ENCODE assay signal across 8 cellular contexts in genomic region chr1:110765640-110766335, GRCh38.
DNase-seq lines count a peak whose midpoint lies in the region; ATAC-seq and TF ChIP-seq lines count a peak whose summit lies in the region.

No MANE protein-coding gene starts in this region.

- H3K27me3 Mint-ChIP-seq in GM23338 (ENCODE audit: insufficient read depth, low read depth, poor library complexity): no peaks in the 10 kb centered on the region
- peaks cover 36% of the 10 kb centered on the region for H3K27me3 Mint-ChIP-seq in activated CD4-positive, alpha-beta T cell treated with anti-CD3 and anti-CD28 coated beads, Interleukin-2, amount 10 ng/mL, durations not matched to agents 24 days and 14 days
- peaks cover 34 to 57% of the 10 kb centered on the region in 2 donors for H3K27me3 Mint-ChIP-seq in natural killer cell treated with Interleukin-12 subunit alpha and Interleukin-12 subunit beta and Interleukin-15 and Interleukin-18, amount 100 ng/mL, for 72 hours

- ATAC-seq in GM23338: peak; percentile 55; the same call in 2 of the 3 replicates
- peak; percentile 46 for ATAC-seq in esophagus mucosa
- peak; percentile 61 to 65 for ATAC-seq in natural killer cell treated with Interleukin-12 subunit alpha and Interleukin-12 subunit beta and Interleukin-15 and Interleukin-18, amount 100 ng/mL, for 72 hours

- no peak overlapping the region for H3K27ac ChIP-seq in GM23338 (ENCODE audit: low read depth)

- H3K9me3 Mint-ChIP-seq in GM23338: no peaks in the 10 kb centered on the region
- no peaks in the 10 kb centered on the region for H3K9me3 Mint-ChIP-seq in activated CD4-positive, alpha-beta T cell treated with anti-CD3 and anti-CD28 coated beads, Interleukin-2, amount 10 ng/mL, durations not matched to agents 24 days and 14 days
- H3K9me3 Mint-ChIP-seq in natural killer cell treated with Interleukin-12 subunit alpha and Interleukin-12 subunit beta and Interleukin-15 and Interleukin-18, amount 100 ng/mL, for 72 hours: no peaks in the 10 kb centered on the region

- H3F3A ChIP-seq in GM23338 (replicated peaks; ENCODE audit: low read depth): no peaks in the 10 kb centered on the region

- H3K4me3 ChIP-seq in BJ (ENCODE audit: low read depth, low read length) (no peak overlapping the region), GM23338 (no peak overlapping the region)

- H3K27me3 ChIP-seq in BJ (ENCODE audit: control insufficient read depth, insufficient read depth, low read length) (no peaks in the 10 kb centered on the region), GM23338 (ENCODE audit: insufficient read depth) (no peaks in the 10 kb centered on the region)

- no peak for DNase-seq in BJ (ENCODE audit: low read depth)
- peak; percentile 72 for DNase-seq in GM23338 (ENCODE audit: low spot score)
- peak; percentile 33 for DNase-seq in NCI-H460 (ENCODE audit: extremely low read depth, low read depth)
- DNase-seq in activated CD4-positive, alpha-beta T cell treated with anti-CD3 and anti-CD28 coated beads, Interleukin-2, amount 10 ng/mL, durations not matched to agents 24 days and 14 days: peak; percentile 86
- no peak for DNase-seq in natural killer cell treated with Interleukin-12 subunit alpha and Interleukin-12 subunit beta and Interleukin-15 and Interleukin-18, amount 100 ng/mL, for 72 hours (ENCODE audit: low spot score)
- DNase-seq in 8988T: no peak
- DNase-seq in HK-2 (ENCODE audit: unreplicated experiment): no peak

- H2AFZ ChIP-seq in GM23338: no peak overlapping the region

- H3K9me2 ChIP-seq in GM23338 (ENCODE audit: insufficient read depth): no peaks in the 10 kb centered on the region

- intact Hi-C loops in activated CD4-positive, alpha-beta T cell treated with anti-CD3 and anti-CD28 coated beads, Interleukin-2, amount 10 ng/mL, durations not matched to agents 24 days and 14 days (cut with micrococcal nuclease): loop anchor here (1.0 to 5.0 kb wide), 4 partner anchors 18 to 146 kb away; partner anchors contain the start of gene KCNA3

- H3K4me1 ChIP-seq in GM23338 (ENCODE audit: insufficient read depth): no peaks in the 10 kb centered on the region

- H3K4me3 Mint-ChIP-seq in GM23338: no peak overlapping the region
- peak overlapping the region; percentile 2 for H3K4me3 Mint-ChIP-seq in activated CD4-positive, alpha-beta T cell treated with anti-CD3 and anti-CD28 coated beads, Interleukin-2, amount 10 ng/mL, durations not matched to agents 24 days and 14 days
- no peak overlapping the region for H3K4me3 Mint-ChIP-seq in natural killer cell treated with Interleukin-12 subunit alpha and Interleukin-12 subunit beta and Interleukin-15 and Interleukin-18, amount 100 ng/mL, for 72 hours

- no peak overlapping the region for H3K27ac Mint-ChIP-seq in GM23338
- no peak overlapping the region for H3K27ac Mint-ChIP-seq in activated CD4-positive, alpha-beta T cell treated with anti-CD3 and anti-CD28 coated beads, Interleukin-2, amount 10 ng/mL, durations not matched to agents 24 days and 14 days
- H3K27ac Mint-ChIP-seq in natural killer cell treated with Interleukin-12 subunit alpha and Interleukin-12 subunit beta and Interleukin-15 and Interleukin-18, amount 100 ng/mL, for 72 hours: peak overlapping the region in 1 of 2 donors; percentile 71

- no peaks in the 10 kb centered on the region for H3K79me2 ChIP-seq in GM23338 (replicated peaks; ENCODE audit: insufficient read depth)

- CTCF ChIA-PET in BJ (lab: Yijun Ruan, JAX): interaction anchor here (0.6 to 7.2 kb wide), 39 partner anchors 10 to 242 kb away, joined by 3 to 66 read pairs (median 4); no protein-coding TSS in a partner anchor

- peak; percentile 79 for TF ChIP-seq CTCF in BJ (IDR thresholded peaks at IDR 0.05; ENCODE audit: insufficient read depth, low read depth, low read length)
- TF ChIP-seq CTCF in GM23338 (conservative IDR thresholded peaks at IDR 0.05; ENCODE audit: low read depth in 2 of 2): peak; percentile 86 to 92

- H3K36me3 Mint-ChIP-seq in GM23338 (ENCODE audit: low read depth): no peaks in the 10 kb centered on the region
- no peaks in the 10 kb centered on the region for H3K36me3 Mint-ChIP-seq in activated CD4-positive, alpha-beta T cell treated with anti-CD3 and anti-CD28 coated beads, Interleukin-2, amount 10 ng/mL, durations not matched to agents 24 days and 14 days (ENCODE audit: low read depth)
- H3K36me3 Mint-ChIP-seq in natural killer cell treated with Interleukin-12 subunit alpha and Interleukin-12 subunit beta and Interleukin-15 and Interleukin-18, amount 100 ng/mL, for 72 hours: no peaks in the 10 kb centered on the region

- no peaks in the 10 kb centered on the region for H4K20me1 ChIP-seq in GM23338 (replicated peaks; ENCODE audit: insufficient read depth)

- POLR2A ChIA-PET in BJ (lab: Charles Lee): no interaction called here

- H3K4me2 ChIP-seq in GM23338: no peak overlapping the region

- no peaks in the 10 kb centered on the region for H3K4me1 Mint-ChIP-seq in GM23338
- peaks cover 9% of the 10 kb centered on the region for H3K4me1 Mint-ChIP-seq in activated CD4-positive, alpha-beta T cell treated with anti-CD3 and anti-CD28 coated beads, Interleukin-2, amount 10 ng/mL, durations not matched to agents 24 days and 14 days
- H3K4me1 Mint-ChIP-seq in natural killer cell treated with Interleukin-12 subunit alpha and Interleukin-12 subunit beta and Interleukin-15 and Interleukin-18, amount 100 ng/mL, for 72 hours (ENCODE audit: low read depth in 2 of 2): peaks cover 9 to 13% of the 10 kb centered on the region in 2 donors

- H3K36me3 ChIP-seq in BJ (ENCODE audit: control insufficient read depth, insufficient read depth, low read length) (no peaks in the 10 kb centered on the region), GM23338 (ENCODE audit: insufficient read depth) (no peaks in the 10 kb centered on the region)

TF ChIP-seq in GM23338, 12 proteins besides CTCF, POLR2A, EP300 and RAD21 (continues in another document):
- TF ChIP-seq NANOG (IDR thresholded peaks at IDR 0.05; ENCODE audit: borderline replicate concordance) (no peak), EZH2 (IDR thresholded peaks at IDR 0.05; ENCODE audit: low read depth, unreplicated experiment) (no peak), JUNB (IDR thresholded peaks at IDR 0.05; ENCODE audit: unreplicated experiment) (no peak), POLR2AphosphoS5 (IDR thresholded peaks at IDR 0.05; ENCODE audit: low read depth) (no peak), ZNF331 (CRISPR knock-in tag; IDR thresholded peaks at IDR 0.05; ENCODE audit: low read depth) (no peak), EZH2phosphoT487 (IDR thresholded peaks at IDR 0.05; ENCODE audit: unreplicated experiment) (no peak), ETS1 (IDR thresholded peaks at IDR 0.05) (no peak)
- TF ChIP-seq, protein P1, sequence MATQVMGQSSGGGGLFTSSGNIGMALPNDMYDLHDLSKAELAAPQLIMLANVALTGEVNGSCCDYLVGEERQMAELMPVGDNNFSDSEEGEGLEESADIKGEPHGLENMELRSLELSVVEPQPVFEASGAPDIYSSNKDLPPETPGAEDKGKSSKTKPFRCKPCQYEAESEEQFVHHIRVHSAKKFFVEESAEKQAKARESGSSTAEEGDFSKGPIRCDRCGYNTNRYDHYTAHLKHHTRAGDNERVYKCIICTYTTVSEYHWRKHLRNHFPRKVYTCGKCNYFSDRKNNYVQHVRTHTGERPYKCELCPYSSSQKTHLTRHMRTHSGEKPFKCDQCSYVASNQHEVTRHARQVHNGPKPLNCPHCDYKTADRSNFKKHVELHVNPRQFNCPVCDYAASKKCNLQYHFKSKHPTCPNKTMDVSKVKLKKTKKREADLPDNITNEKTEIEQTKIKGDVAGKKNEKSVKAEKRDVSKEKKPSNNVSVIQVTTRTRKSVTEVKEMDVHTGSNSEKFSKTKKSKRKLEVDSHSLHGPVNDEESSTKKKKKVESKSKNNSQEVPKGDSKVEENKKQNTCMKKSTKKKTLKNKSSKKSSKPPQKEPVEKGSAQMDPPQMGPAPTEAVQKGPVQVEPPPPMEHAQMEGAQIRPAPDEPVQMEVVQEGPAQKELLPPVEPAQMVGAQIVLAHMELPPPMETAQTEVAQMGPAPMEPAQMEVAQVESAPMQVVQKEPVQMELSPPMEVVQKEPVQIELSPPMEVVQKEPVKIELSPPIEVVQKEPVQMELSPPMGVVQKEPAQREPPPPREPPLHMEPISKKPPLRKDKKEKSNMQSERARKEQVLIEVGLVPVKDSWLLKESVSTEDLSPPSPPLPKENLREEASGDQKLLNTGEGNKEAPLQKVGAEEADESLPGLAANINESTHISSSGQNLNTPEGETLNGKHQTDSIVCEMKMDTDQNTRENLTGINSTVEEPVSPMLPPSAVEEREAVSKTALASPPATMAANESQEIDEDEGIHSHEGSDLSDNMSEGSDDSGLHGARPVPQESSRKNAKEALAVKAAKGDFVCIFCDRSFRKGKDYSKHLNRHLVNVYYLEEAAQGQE (IDR thresholded peaks at IDR 0.05; ENCODE audit: unreplicated experiment): no peak

Comparison
In these comparisons a context has a peak if more than half of its experiments do, and no peak if none do; other contexts are left out.
1. DNase-seq: peak in GM23338 (single experiment), NCI-H460 (single experiment) and activated CD4-positive, alpha-beta T cell treated with anti-CD3 and anti-CD28 coated beads, Interleukin-2, amount 10 ng/mL, durations not matched to agents 24 days and 14 days (single experiment); none in BJ (single experiment), natural killer cell treated with Interleukin-12 subunit alpha and Interleukin-12 subunit beta and Interleukin-15 and Interleukin-18, amount 100 ng/mL, for 72 hours (single experiment), 8988T (single experiment) and HK-2 (single experiment).
2. Peak in every context shown above with its lines, with median percentiles within 50 percentile points of each other: ATAC-seq.